In genomic region chr9:105243935-105244273, GRCh38 we compare ENCODE assay signal across 8 cellular contexts. TPM values are rescaled to one million over a fixed set of nuclear protein-coding genes. Genes with fewer than 3 reads are reported as not detected.
A peak's percentile ranks its signal among the peaks of the same experiment; 100 is the strongest.
DNase-seq lines count a peak whose midpoint lies in the region; ATAC-seq lines count a peak whose summit lies in the region.

No MANE protein-coding gene starts in this region.

- peak overlapping the region; percentile 97 for H2AFZ ChIP-seq in ACC112 (ENCODE audit: low read length, unreplicated experiment)

- H3K27me3 Mint-ChIP-seq in IgD-negative memory B cell, result peaks cover 12% of the 10 kb centered on the region
- peaks cover 38% of the 10 kb centered on the region for H3K27me3 Mint-ChIP-seq in central memory CD8-positive, alpha-beta T cell

- H3K27ac Mint-ChIP-seq in IgD-negative memory B cell, result peak overlapping the region; percentile 57 to 83 (median 65)
- peak overlapping the region; percentile 83 for H3K27ac Mint-ChIP-seq in central memory CD8-positive, alpha-beta T cell (ENCODE audit: low read depth)

- peaks cover 40% of the 10 kb centered on the region for H3K79me2 ChIP-seq in ACC112 (ENCODE audit: control insufficient read depth, insufficient read depth, low read length, unreplicated experiment)

- H3K4me1 Mint-ChIP-seq in IgD-negative memory B cell, result peaks cover 9 to 21% (median 19%) of the 10 kb centered on the region in 3 donors
- H3K4me1 Mint-ChIP-seq in central memory CD8-positive, alpha-beta T cell, result peaks cover 13% of the 10 kb centered on the region

- no peak for ATAC-seq in central memory CD8-positive, alpha-beta T cell (replicated peaks; ENCODE audit: extremely low read depth, poor library complexity, severe bottlenecking)
- ATAC-seq in HG02763 (IDR thresholded peaks at IDR 0.05; ENCODE audit: unreplicated experiment), result no peak
- no peak for ATAC-seq in GM21526 (IDR thresholded peaks at IDR 0.05; ENCODE audit: low FRiP score, unreplicated experiment)

- H3K4me1 ChIP-seq in ACC112 (ENCODE audit: control insufficient read depth, insufficient read depth, low read length, unreplicated experiment), result peaks cover 42% of the 10 kb centered on the region
- H3K4me1 ChIP-seq in muscle layer of colon (ENCODE audit: insufficient read depth, low read length), result peaks cover 26% of the 10 kb centered on the region

- no peaks in the 10 kb centered on the region for H3K9me3 Mint-ChIP-seq in IgD-negative memory B cell
- no peaks in the 10 kb centered on the region for H3K9me3 Mint-ChIP-seq in central memory CD8-positive, alpha-beta T cell

- H3K36me3 ChIP-seq in ACC112 (ENCODE audit: insufficient read depth, low read length) (no peaks in the 10 kb centered on the region), muscle layer of colon (ENCODE audit: insufficient read depth, low read length) (no peaks in the 10 kb centered on the region)

- peaks cover 2% of the 10 kb centered on the region for H3K36me3 Mint-ChIP-seq in IgD-negative memory B cell
- peaks cover 7% of the 10 kb centered on the region for H3K36me3 Mint-ChIP-seq in central memory CD8-positive, alpha-beta T cell (ENCODE audit: insufficient read depth)

- peak overlapping the region; percentile 17 for H3K9ac ChIP-seq in muscle layer of colon (ENCODE audit: low read length)

- no peak for DNase-seq in central memory CD8-positive, alpha-beta T cell (ENCODE audit: low spot score in 2 of 2)
- DNase-seq in SW480 (ENCODE audit: low spot score), result no peak
- no peak for DNase-seq in stimulated activated CD4-positive, alpha-beta T cell treated with anti-CD3 and anti-CD28 coated beads, Interleukin-2, amount 100 ng/mL, for 48 hours

- H3K9me3 ChIP-seq in muscle layer of colon (ENCODE audit: low read length), result no peaks in the 10 kb centered on the region

- no peaks in the 10 kb centered on the region for H3K27me3 ChIP-seq in ACC112 (ENCODE audit: insufficient read depth, low read length)
- no peaks in the 10 kb centered on the region for H3K27me3 ChIP-seq in muscle layer of colon (ENCODE audit: control insufficient read depth in 1 of 2, insufficient read depth in 2 of 2, low read length in 2 of 2)

- H3K4me3 Mint-ChIP-seq in IgD-negative memory B cell, result peak overlapping the region; percentile 85 to 93 (median 90)
- peak overlapping the region; percentile 88 for H3K4me3 Mint-ChIP-seq in central memory CD8-positive, alpha-beta T cell

- H3K27ac ChIP-seq in ACC112 (ENCODE audit: low read depth, low read length) (peak overlapping the region; percentile 80), muscle layer of colon (ENCODE audit: low read depth, low read length) (peak overlapping the region; percentile 91)

- H3K4me3 ChIP-seq in ACC112 (ENCODE audit: low read depth, low read length) (peak overlapping the region; percentile 96), muscle layer of colon (ENCODE audit: low read depth in 1 of 2, low read length in 2 of 2) (peak overlapping the region in 1 of 2 donors; percentile 65)

RNA-seq across cellular contexts. Expression of gene SLC44A1, which starts 0.5 kb away (rescaled TPM):
- 12.1 TPM for polyA plus RNA-seq in IgD-negative memory B cell
